ENCODE assay signal across 19 cellular contexts in genomic region chr10:90992462-90992861, GRCh38.
"Had no signal": no experiment of that assay in that cellular context is flagged by ENCODE, and none has a peak within 500 bp of the region (broad histone marks: within the 10 kb centered on the region; RNA-seq: fewer than 3 reads in every experiment).

No MANE protein-coding gene starts in this region.

- H3K9me3 ChIP-seq: thyroid gland had no signal

- H3K4me1 ChIP-seq: foreskin keratinocyte, thyroid gland had no signal

- DNase-seq: activated CD4-positive, alpha-beta T cell treated with anti-CD3 and anti-CD28 coated beads, Interleukin-2, amount 10 ng/mL, durations not matched to agents 7 days and 5 days; activated CD8-positive, alpha-beta memory T cell treated with anti-CD3 and anti-CD28 coated beads, Interleukin-2, amount 50 U/mL, for 48 hours; activated CD8-positive, alpha-beta T cell treated with anti-CD3 and anti-CD28 coated beads, Interleukin-2, amount 10 ng/mL, durations not matched to agents 7 days and 5 days; activated gamma-delta T cell; activated T-cell treated with anti-CD3 and anti-CD28 coated beads, Interleukin-2, amount 50 U/mL, for 72 hours; amniotic stem cell; effector memory CD8-positive, alpha-beta T cell; foreskin keratinocyte; glutamatergic neuron; hypothalamus; islet precursor cell; midbrain; nephron progenitor cell; nucleus accumbens; stimulated activated naive CD4-positive, alpha-beta T cell treated with Interleukin-2 at 50 U/mL for 16 hours; thyroid gland had no signal

- ATAC-seq: activated CD8-positive, alpha-beta T cell treated with anti-CD3 and anti-CD28 coated beads, Interleukin-2, amount 10 ng/mL, durations not matched to agents 7 days and 5 days; activated naive CD4-positive, alpha-beta T cell treated with anti-CD3 and anti-CD28 coated beads, Interleukin-2, amount 50 U/mL, for 72 hours; activated T-cell treated with anti-CD3 and anti-CD28 coated beads, Interleukin-2, amount 50 U/mL, for 72 hours; effector memory CD8-positive, alpha-beta T cell; foreskin keratinocyte; left lobe of liver had no signal

- H3K27me3 ChIP-seq: thyroid gland had no signal

- H3K27ac ChIP-seq: epithelial cell of prostate, foreskin keratinocyte, thyroid gland had no signal

- H3K4me3 ChIP-seq: thyroid gland had no signal

- H3K36me3 ChIP-seq: thyroid gland had no signal
